7 cellular contexts compared by ENCODE assay signal in genomic region chr11:114061053-114062049, GRCh38. TPM values are rescaled to one million over a fixed set of nuclear protein-coding genes. Genes with fewer than 3 reads are reported as not detected.
DNase-seq lines count a peak whose midpoint lies in the region; ATAC-seq and TF ChIP-seq lines count a peak whose summit lies in the region.

No MANE protein-coding gene starts in this region.

- TF ChIP-seq EP300 in SK-N-SH (IDR thresholded peaks at IDR 0.05; ENCODE audit: borderline replicate concordance in 1 of 2, low read depth in 1 of 2, low read length in 1 of 2): no peak

- no peak overlapping the region for H3K9ac ChIP-seq in SK-N-SH

- TF ChIP-seq CTCF in SK-N-SH (IDR thresholded peaks at IDR 0.05): no peak

- WGBS in SK-N-SH (ENCODE audit: low lambda C conversion rate): 11% methylated on average over 36 of the region's 52 CpGs
- 6 to 9% methylated on average over 52 of the region's 52 CpGs for WGBS in esophagus, 2 donors

- H2AFZ ChIP-seq in SK-N-SH (ENCODE audit: low read depth): peak overlapping the region; percentile 59

- no peak overlapping the region for H3K27ac ChIP-seq in SK-N-SH (ENCODE audit: low read depth in 2 of 2, low read length in 1 of 2)
- peak overlapping the region; percentile 80 to 88 for H3K27ac ChIP-seq in esophagus (ENCODE audit: low read depth in 2 of 2, low read length in 1 of 2)

- H3K4me1 ChIP-seq in SK-N-SH (ENCODE audit: control insufficient read depth in 1 of 2, insufficient read depth in 2 of 2, low read depth in 1 of 2, low read length in 1 of 2): peaks cover 0 to 7% of the 10 kb centered on the region in 2 experiments; a peak in 2 of 4 replicates
- peaks cover 12 to 20% of the 10 kb centered on the region in 2 donors for H3K4me1 ChIP-seq in esophagus (ENCODE audit: control insufficient read depth in 2 of 2, insufficient read depth in 2 of 2, low read length in 1 of 2)

- no peaks in the 10 kb centered on the region for H3K9me3 ChIP-seq in SK-N-SH
- H3K9me3 ChIP-seq in esophagus (ENCODE audit: control insufficient read depth in 2 of 2, insufficient read depth in 1 of 2, low read depth in 1 of 2, low read length in 1 of 2): no peaks in the 10 kb centered on the region

- H3K27me3 ChIP-seq in H7 (ENCODE audit: control insufficient read depth, insufficient read depth, low read length): peaks cover 78% of the 10 kb centered on the region
- peaks cover 66% of the 10 kb centered on the region for H3K27me3 ChIP-seq in SK-N-SH (ENCODE audit: insufficient read depth)
- no peaks in the 10 kb centered on the region for H3K27me3 ChIP-seq in esophagus (ENCODE audit: control insufficient read depth in 1 of 2, insufficient read depth in 2 of 2, low read length in 2 of 2)

- in situ Hi-C loops in KBM-7 (cut with MboI; ENCODE audit: low pct_unique_long_range_greater_than_20kb, low sequenced_read_pairs): no loop called here

- H3K79me2 ChIP-seq in SK-N-SH (ENCODE audit: insufficient read depth): no peaks in the 10 kb centered on the region

- no peaks in the 10 kb centered on the region for H3K9me3 Mint-ChIP-seq in naive thymus-derived CD8-positive, alpha-beta T cell

- H3K9me2 ChIP-seq in SK-N-SH: no peaks in the 10 kb centered on the region

- CTCF ChIA-PET in SK-N-SH (lab: Yijun Ruan, JAX): interaction anchor here (0.9 to 1.6 kb wide), 6 partner anchors 14 to 203 kb away, joined by 3 to 9 read pairs (median 4); no protein-coding TSS in a partner anchor

- H3K4me2 ChIP-seq in SK-N-SH: peak overlapping the region; percentile 84

- POLR2A ChIA-PET in SK-N-SH (lab: Yijun Ruan, JAX): interaction anchor here (1.0 kb wide), 1 partner anchor 11 kb away, joined by 3 read pairs; no protein-coding TSS in a partner anchor
- POLR2A ChIA-PET in naive thymus-derived CD8-positive, alpha-beta T cell (lab: Charles Lee): interaction anchor here (0.7 to 4.0 kb wide), 8 partner anchors 10 to 132 kb away, joined by 3 to 18 read pairs (median 4); no protein-coding TSS in a partner anchor

- H3F3A ChIP-seq in SK-N-SH (replicated peaks; ENCODE audit: insufficient read depth): no peaks in the 10 kb centered on the region

- H4K20me1 ChIP-seq in SK-N-SH (ENCODE audit: insufficient read depth): no peaks in the 10 kb centered on the region

- peaks cover 0 to under 1% (median 0%) of the 10 kb centered on the region in 3 donors for H3K36me3 Mint-ChIP-seq in naive thymus-derived CD8-positive, alpha-beta T cell

- peak overlapping the region; percentile 68 for H3K4me3 ChIP-seq in H7 (ENCODE audit: insufficient read depth, low read depth, low read length)
- H3K4me3 ChIP-seq in SK-N-SH (ENCODE audit: low read depth in 2 of 2, low read length in 1 of 2): peak overlapping the region; percentile 44 to 62
- peak overlapping the region; percentile 79 to 85 for H3K4me3 ChIP-seq in esophagus (ENCODE audit: low read depth in 1 of 2, low read length in 2 of 2)

- peak overlapping the region in 7 of 10 donors; percentile 25 to 79 (median 69) for H3K27ac Mint-ChIP-seq in naive thymus-derived CD8-positive, alpha-beta T cell

- H3K4me1 Mint-ChIP-seq in naive thymus-derived CD8-positive, alpha-beta T cell: peaks cover 11 to 38% (median 24%) of the 10 kb centered on the region in 4 donors

- peaks cover 4 to 33% (median 16%) of the 10 kb centered on the region in 5 donors for H3K27me3 Mint-ChIP-seq in naive thymus-derived CD8-positive, alpha-beta T cell

- no peak for ATAC-seq in naive thymus-derived CD8-positive, alpha-beta T cell

- no peak for TF ChIP-seq RAD21 in SK-N-SH (IDR thresholded peaks at IDR 0.05; ENCODE audit: low read length)

- DNase-seq in H7 (peak; percentile 73), SK-N-SH (peak; percentile 72), A172 (ENCODE audit: low spot score) (no peak), KBM-7 (no peak), ureter (ENCODE audit: low spot score) (no peak)
- DNase-seq in naive thymus-derived CD8-positive, alpha-beta T cell: peak in 2 of 10 donors; percentile 21 to 24

- H3K36me3 ChIP-seq in H7 (replicated peaks; ENCODE audit: control insufficient read depth, insufficient read depth, low read length) (no peaks in the 10 kb centered on the region), SK-N-SH (replicated peaks in 1 of 2; ENCODE audit: control insufficient read depth in 1 of 2, insufficient read depth in 2 of 2, low read length in 1 of 2) (no peaks in the 10 kb centered on the region), esophagus (ENCODE audit: control insufficient read depth in 2 of 2, insufficient read depth in 2 of 2, low read length in 1 of 2) (peaks cover 0 to 14% of the 10 kb centered on the region in 2 donors)

- peak overlapping the region; percentile 81 to 93 (median 88) for H3K4me3 Mint-ChIP-seq in naive thymus-derived CD8-positive, alpha-beta T cell

TF ChIP-seq in SK-N-SH, 30 proteins besides CTCF, POLR2A, EP300 and RAD21:
- TF ChIP-seq USF2 (IDR thresholded peaks at IDR 0.05; ENCODE audit: borderline replicate concordance, low read depth, low read length): no peak
- no peak for TF ChIP-seq GABPA (IDR thresholded peaks at IDR 0.05; ENCODE audit: low read depth)
- TF ChIP-seq ELF1 (IDR thresholded peaks at IDR 0.05): no peak
- TF ChIP-seq RCOR1 (IDR thresholded peaks at IDR 0.05; ENCODE audit: low read length): no peak
- no peak for TF ChIP-seq TEAD4 (IDR thresholded peaks at IDR 0.05; ENCODE audit: borderline replicate concordance, insufficient read depth)
- TF ChIP-seq CHD2 (IDR thresholded peaks at IDR 0.05; ENCODE audit: low read length, partially characterized antibody): no peak
- no peak for TF ChIP-seq POLR2AphosphoS5 (IDR thresholded peaks at IDR 0.05; ENCODE audit: low read depth, low read length)
- no peak for TF ChIP-seq GATA2 (CRISPR knock-in tag; IDR thresholded peaks at IDR 0.05)
- no peak for TF ChIP-seq MEF2A (IDR thresholded peaks at IDR 0.05; ENCODE audit: borderline replicate concordance, low read depth)
- TF ChIP-seq TCF12 (IDR thresholded peaks at IDR 0.05): no peak
- TF ChIP-seq TAF1 (IDR thresholded peaks at IDR 0.05; ENCODE audit: borderline replicate concordance, low read depth, low read length): no peak
- TF ChIP-seq YY1 (IDR thresholded peaks at IDR 0.05; ENCODE audit: low read depth): no peak
- no peak for TF ChIP-seq RXRA (IDR thresholded peaks at IDR 0.05; ENCODE audit: borderline replicate concordance, low read depth)

RNA-seq across cellular contexts. Expression of gene ZBTB16, which starts 1.8 kb away (rescaled TPM):
- total RNA-seq in H7 (2014; rRNA removed; shearing (Covaris generic)): not detected in 2 replicates
- not detected in 2 replicates for polyA plus RNA-seq in SK-N-SH (2012; rRNA removed)
- polyA plus RNA-seq in SK-N-SH (2012; cell fraction: cytosol; rRNA removed): not detected in 2 replicates
- polyA plus RNA-seq in SK-N-SH (2012; cell fraction: nucleus; rRNA removed): not detected in 2 replicates
- polyA plus RNA-seq in esophagus: 1 to 10 TPM; 4.6 to 9.6 TPM
- total RNA-seq in naive thymus-derived CD8-positive, alpha-beta T cell: 1 to 10 TPM; 1.3 to 2.5 TPM
- polyA plus RNA-seq in naive thymus-derived CD8-positive, alpha-beta T cell: 1 to 10 TPM in 2 of 3 donors, under 1 TPM in 1; 0.21 to 7.5 (median 4.4) TPM
- total RNA-seq in A172 (2014; rRNA removed; shearing (Covaris generic)): not detected in 2 replicates
- total RNA-seq in ureter: 166 TPM

Comparison
In these comparisons a context has a peak if more than half of its experiments do, and no peak if none do; other contexts are left out.
1. DNase-seq: peak in H7 (single experiment) and SK-N-SH (single experiment); none in A172 (single experiment), KBM-7 (single experiment) and ureter (single experiment).
2. H3K27ac ChIP-seq: peak in esophagus (2 of 2); none in SK-N-SH (0 of 2).
3. RNA of gene ZBTB16, which starts 1.8 kb away (total RNA-seq): 166 TPM in ureter (single experiment); 1.3 to 2.5 TPM in naive thymus-derived CD8-positive, alpha-beta T cell, not detected in H7 and not detected in A172; every median in the first group is over 10 times any median in the second.
4. Peak in every context shown above with its lines, with median percentiles within 50 percentile points of each other: H3K4me3 ChIP-seq.